Comparison of ENCODE assay signal across 8 cellular contexts in the genomic region with DNA sequence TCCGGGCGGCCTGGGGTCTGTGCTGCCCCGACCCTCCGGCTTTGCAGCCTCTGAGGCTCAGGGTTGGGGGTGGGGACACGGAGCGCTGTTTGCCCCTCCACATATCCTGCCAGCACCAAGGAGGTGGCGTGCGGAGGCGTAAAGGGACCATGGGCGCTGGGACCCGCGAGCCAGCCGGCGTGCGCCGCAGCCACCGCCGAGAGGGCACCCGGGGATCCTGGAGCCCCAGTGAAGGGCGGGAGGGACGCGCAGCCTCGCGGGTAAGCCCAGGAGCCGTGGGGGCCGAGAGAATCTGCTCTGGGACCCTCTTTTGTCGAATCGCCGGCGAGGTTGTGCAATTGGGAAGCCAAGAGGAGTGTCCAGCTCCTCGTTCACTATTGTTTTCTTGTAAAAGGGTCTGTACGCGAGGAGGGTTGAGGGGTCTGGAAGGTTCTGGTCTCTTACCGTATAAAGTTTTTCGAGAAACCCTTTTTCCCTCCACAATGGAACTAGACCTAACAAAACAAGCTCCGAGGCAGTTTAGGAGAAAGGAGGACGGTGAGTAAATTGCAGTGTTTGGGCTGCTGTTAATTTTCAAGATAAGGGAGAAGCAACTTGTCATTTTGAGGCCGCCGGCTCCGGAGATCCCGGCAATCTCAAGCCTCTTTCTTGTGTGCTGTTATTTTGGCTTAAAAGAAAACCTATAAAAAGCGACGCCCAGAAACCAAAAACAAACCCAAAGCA. TPM values are rescaled to one million over a fixed set of nuclear protein-coding genes. Genes with fewer than 3 reads are reported as not detected.
DNase-seq lines count a peak whose midpoint lies in the region; ATAC-seq, FAIRE-seq and TF ChIP-seq lines count a peak whose summit lies in the region.

No MANE protein-coding gene starts in this region.

- FAIRE-seq in frontal cortex (lab: Jason Lieb, UNC) = no peak

- TF ChIP-seq CTCF in BE2C (IDR thresholded peaks at IDR 0.05; ENCODE audit: low read depth, low read length) (no peak), nephron (IDR thresholded peaks at IDR 0.05; ENCODE audit: unreplicated experiment in 3 of 3) (no peak)

- H3K36me3 ChIP-seq in BE2C = peaks cover 11% of the 10 kb centered on the region

- peak; percentile 74 for DNase-seq in BE2C
- DNase-seq in activated CD8-positive, alpha-beta T cell treated with anti-CD3 and anti-CD28 coated beads, Interleukin-2, amount 10 ng/mL, durations not matched to agents 7 days and 5 days = no peak
- DNase-seq in frontal cortex (ENCODE audit: low spot score in 2 of 2) = peak; percentile 35 to 52
- DNase-seq in NCI-H1930 (lab: John Stamatoyannopoulos, UW) = no peak
- DNase-seq in NCI-H345 treated with DMSO at 0.1 percent for 48 hours (lab: John Stamatoyannopoulos, UW; ENCODE audit: unreplicated experiment) = no peak

- peak overlapping the region; percentile 98 for H3K4me3 ChIP-seq in BE2C (ENCODE audit: low read depth, low read length)

- peaks cover 16% of the 10 kb centered on the region for H3K4me1 Mint-ChIP-seq in activated CD8-positive, alpha-beta T cell treated with anti-CD3 and anti-CD28 coated beads, Interleukin-2, amount 10 ng/mL, durations not matched to agents 7 days and 5 days (ENCODE audit: low read depth)
- H3K4me1 Mint-ChIP-seq in nephron = peaks cover 11% of the 10 kb centered on the region

- no peaks in the 10 kb centered on the region for H3K27me3 ChIP-seq in BE2C

- H3K9me3 ChIP-seq in BE2C = no peaks in the 10 kb centered on the region

- H3K9me3 Mint-ChIP-seq in activated CD8-positive, alpha-beta T cell treated with anti-CD3 and anti-CD28 coated beads, Interleukin-2, amount 10 ng/mL, durations not matched to agents 7 days and 5 days (ENCODE audit: insufficient read depth) = no peaks in the 10 kb centered on the region
- no peaks in the 10 kb centered on the region for H3K9me3 Mint-ChIP-seq in nephron

- no peaks in the 10 kb centered on the region for H3K36me3 Mint-ChIP-seq in activated CD8-positive, alpha-beta T cell treated with anti-CD3 and anti-CD28 coated beads, Interleukin-2, amount 10 ng/mL, durations not matched to agents 7 days and 5 days (ENCODE audit: low read depth)
- H3K36me3 Mint-ChIP-seq in nephron (ENCODE audit: low read depth) = peaks cover 12% of the 10 kb centered on the region

- POLR2A ChIA-PET in activated CD8-positive, alpha-beta T cell treated with anti-CD3 and anti-CD28 coated beads, Interleukin-2, amount 10 ng/mL, durations not matched to agents 7 days and 5 days (lab: Charles Lee) = no interaction called here

- CTCF ChIA-PET in activated CD8-positive, alpha-beta T cell treated with anti-CD3 and anti-CD28 coated beads, Interleukin-2, amount 10 ng/mL, durations not matched to agents 7 days and 5 days (lab: Charles Lee) = no interaction called here

- no peak overlapping the region for H3K27ac Mint-ChIP-seq in activated CD8-positive, alpha-beta T cell treated with anti-CD3 and anti-CD28 coated beads, Interleukin-2, amount 10 ng/mL, durations not matched to agents 7 days and 5 days
- H3K27ac Mint-ChIP-seq in nephron = peak overlapping the region; percentile 22 to 95 (median 77)

- ATAC-seq in GM18909 (IDR thresholded peaks at IDR 0.05; ENCODE audit: poor library complexity, unreplicated experiment) (peak; percentile 31), HG03432 (IDR thresholded peaks at IDR 0.05; ENCODE audit: unreplicated experiment) (peak; percentile 37)
- peak; percentile 35 for ATAC-seq in activated CD8-positive, alpha-beta T cell treated with anti-CD3 and anti-CD28 coated beads, Interleukin-2, amount 10 ng/mL, durations not matched to agents 7 days and 5 days

- H3K27me3 Mint-ChIP-seq in activated CD8-positive, alpha-beta T cell treated with anti-CD3 and anti-CD28 coated beads, Interleukin-2, amount 10 ng/mL, durations not matched to agents 7 days and 5 days (ENCODE audit: low read depth) = peaks cover 58% of the 10 kb centered on the region
- peaks cover 53% of the 10 kb centered on the region for H3K27me3 Mint-ChIP-seq in nephron (ENCODE audit: low read depth)

- H3K4me1 ChIP-seq in BE2C = peaks cover 12% of the 10 kb centered on the region

- H3K4me3 Mint-ChIP-seq in activated CD8-positive, alpha-beta T cell treated with anti-CD3 and anti-CD28 coated beads, Interleukin-2, amount 10 ng/mL, durations not matched to agents 7 days and 5 days = peak overlapping the region; percentile 63
- H3K4me3 Mint-ChIP-seq in nephron = peak overlapping the region; percentile 89 to 94 (median 90)

RNA-seq across cellular contexts. Expression of a gene that starts 29.9 kb away (rescaled TPM):
- 59.5 TPM for polyA plus RNA-seq in BE2C (2012; ENCODE audit: insufficient read depth, insufficient read length, low read depth)
- not detected for total RNA-seq in activated CD8-positive, alpha-beta T cell treated with anti-CD3 and anti-CD28 coated beads, Interleukin-2, amount 10 ng/mL, durations not matched to agents 7 days and 5 days
- total RNA-seq in frontal cortex = 18.3 TPM

Comparison
In these comparisons a context has a peak if more than half of its experiments do, and no peak if none do; other contexts are left out.
1. DNase-seq: peak in BE2C (single experiment) and frontal cortex (2 of 2); none in activated CD8-positive, alpha-beta T cell treated with anti-CD3 and anti-CD28 coated beads, Interleukin-2, amount 10 ng/mL, durations not matched to agents 7 days and 5 days (single experiment), NCI-H1930 (0 of 2) and NCI-H345 treated with DMSO at 0.1 percent for 48 hours (single experiment).
2. RNA of a gene that starts 29.9 kb away (total RNA-seq): 18.3 TPM in frontal cortex (single experiment); not detected in activated CD8-positive, alpha-beta T cell treated with anti-CD3 and anti-CD28 coated beads, Interleukin-2, amount 10 ng/mL, durations not matched to agents 7 days and 5 days; every median in the first group is over 10 times any median in the second.
3. Peak in every context shown above with its lines, with median percentiles within 50 percentile points of each other: ATAC-seq.